ENCODE assay signal across 26 cellular contexts in the genomic region with DNA sequence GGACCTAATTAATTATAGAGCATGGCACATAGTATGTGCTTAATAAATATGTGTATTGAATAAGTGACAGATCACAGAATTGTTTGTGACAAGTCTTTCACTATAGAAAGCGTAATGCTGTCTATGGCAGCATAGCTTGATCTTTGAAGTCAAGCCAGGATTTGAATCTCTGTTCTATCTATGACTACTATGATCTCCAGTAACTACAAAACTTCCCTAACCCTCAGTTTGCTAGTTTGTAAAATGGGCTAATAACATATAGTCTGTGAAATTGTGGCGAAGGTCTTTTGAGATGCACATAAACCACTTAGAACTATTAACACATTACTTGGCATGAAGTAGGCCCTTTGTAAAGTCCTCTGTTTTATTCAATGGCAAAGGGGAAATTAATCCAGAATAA. TPM values are rescaled to one million over a fixed set of nuclear protein-coding genes. Genes with fewer than 3 reads are reported as not detected.
A peak's percentile ranks its signal among the peaks of the same experiment; 100 is the strongest.
DNase-seq lines count a peak whose midpoint lies in the region; ATAC-seq and TF ChIP-seq lines count a peak whose summit lies in the region.
"Had no signal": no experiment of that assay in that cellular context is flagged by ENCODE, and none has a peak within 500 bp of the region (broad histone marks: within the 10 kb centered on the region; RNA-seq: fewer than 3 reads in every experiment).

No MANE protein-coding gene starts in this region.

- H3K36me3 Mint-ChIP-seq in HFFc6 (ENCODE audit: low read depth): peaks cover 5% of the 10 kb centered on the region
- H3K36me3 Mint-ChIP-seq: CD4-positive, alpha-beta memory T cell; naive thymus-derived CD4-positive, alpha-beta T cell had no signal

- TF ChIP-seq CTCF in HFFc6 (IDR thresholded peaks at IDR 0.05): no peak
- TF ChIP-seq CTCF in foreskin keratinocyte (conservative IDR thresholded peaks at IDR 0.05): no peak

- H3K4me3 Mint-ChIP-seq in HFFc6: peak overlapping the region; percentile 81; the same call in 1 of the 2 replicates
- H3K4me3 Mint-ChIP-seq: activated naive CD4-positive, alpha-beta T cell treated with anti-CD3 and anti-CD28 coated beads for 36 hours; CD4-positive, alpha-beta memory T cell; endodermal cell; naive thymus-derived CD4-positive, alpha-beta T cell; stimulated activated naive CD8-positive, alpha-beta T cell treated with anti-CD3 and anti-CD28 coated beads, Interleukin-15, Interleukin-2, amounts not matched to agents 100 ng/mL and 50 ng/mL, for 24 hours had no signal

- H3K27me3 ChIP-seq in foreskin keratinocyte (no peaks in the 10 kb centered on the region), skeletal muscle tissue (ENCODE audit: control insufficient read depth in 3 of 3, insufficient read depth in 3 of 3, low read length in 3 of 3) (no peaks in the 10 kb centered on the region)
- H3K27me3 ChIP-seq: tibial artery had no signal

- H3K4me3 ChIP-seq in skeletal muscle tissue (ENCODE audit: low read length in 3 of 3): no peak overlapping the region
- H3K4me3 ChIP-seq: tibial artery had no signal

- H3K9me3 Mint-ChIP-seq in HFFc6: peaks cover 3% of the 10 kb centered on the region; the same call in 1 of the 2 replicates
- H3K9me3 Mint-ChIP-seq: activated naive CD4-positive, alpha-beta T cell treated with anti-CD3 and anti-CD28 coated beads for 36 hours; CD4-positive, alpha-beta memory T cell; naive thymus-derived CD4-positive, alpha-beta T cell; stimulated activated naive CD8-positive, alpha-beta T cell treated with anti-CD3 and anti-CD28 coated beads, Interleukin-15, Interleukin-2, amounts not matched to agents 100 ng/mL and 50 ng/mL, for 24 hours had no signal

- H3K27ac Mint-ChIP-seq in HFFc6: peak overlapping the region; percentile 99
- H3K27ac Mint-ChIP-seq: activated naive CD4-positive, alpha-beta T cell treated with anti-CD3 and anti-CD28 coated beads for 36 hours; CD4-positive, alpha-beta memory T cell; endodermal cell; naive thymus-derived CD4-positive, alpha-beta T cell; stimulated activated naive CD8-positive, alpha-beta T cell treated with anti-CD3 and anti-CD28 coated beads, Interleukin-15, Interleukin-2, amounts not matched to agents 100 ng/mL and 50 ng/mL, for 24 hours had no signal

- no peaks in the 10 kb centered on the region for H3K27me3 Mint-ChIP-seq in HFFc6 (ENCODE audit: insufficient read depth)

- H3K27ac ChIP-seq in foreskin keratinocyte (peak overlapping the region; percentile 75), skeletal muscle tissue (ENCODE audit: low read depth, low read length) (peak overlapping the region; percentile 84)

- no peaks in the 10 kb centered on the region for H3K36me3 ChIP-seq in skeletal muscle tissue (ENCODE audit: control insufficient read depth in 3 of 3, insufficient read depth in 3 of 3, low read length in 3 of 3)
- H3K36me3 ChIP-seq: tibial artery had no signal

- peaks cover 24% of the 10 kb centered on the region for H3K4me1 ChIP-seq in foreskin keratinocyte
- H3K4me1 ChIP-seq in skeletal muscle tissue (ENCODE audit: control insufficient read depth in 3 of 3, insufficient read depth in 3 of 3, low read length in 3 of 3): peaks cover 10 to 18% (median 16%) of the 10 kb centered on the region in 3 donors

- no peak for ATAC-seq in foreskin keratinocyte
- no peak for ATAC-seq in HG02798 (IDR thresholded peaks at IDR 0.05; ENCODE audit: poor library complexity, unreplicated experiment)
- ATAC-seq: naive thymus-derived CD4-positive, alpha-beta T cell had no signal

- no peak for DNase-seq in HFFc6
- peak; percentile 83 for DNase-seq in RKO (ENCODE audit: low spot score)
- DNase-seq in foreskin keratinocyte: no peak
- no peak for DNase-seq in stimulated activated naive CD4-positive, alpha-beta T cell (lab: John Stamatoyannopoulos, UW)
- no peak for DNase-seq in activated CD4-positive, CD25-positive, alpha-beta regulatory T cell treated with anti-CD3 and anti-CD28 coated beads, Interleukin-2, amount 50 U/mL, for 72 hours
- DNase-seq: activated CD4-positive, alpha-beta T cell treated with anti-CD3 and anti-CD28 coated beads for 48 hours; activated naive CD4-positive, alpha-beta T cell treated with anti-CD3 and anti-CD28 coated beads for 36 hours; activated T-cell treated with anti-CD3 and anti-CD28 coated beads, Interleukin-2, amount 50 U/mL, for 48 hours; AML-193; amniotic stem cell; CD4-positive, alpha-beta memory T cell; cortex of kidney; DMS 273 treated with DMSO at 0.1 percent for 48 hours; endodermal cell; GOT3; Kasumi-1; naive thymus-derived CD4-positive, alpha-beta T cell; NCI-H1694 treated with DMSO at 0.1 percent for 48 hours; NCI-H2171; NCI-H510A treated with DMSO at 0.1 percent for 48 hours; nucleus accumbens; T-helper 2 cell; tibial artery had no signal

- H3K9ac ChIP-seq in skeletal muscle tissue (ENCODE audit: low read depth in 1 of 3, low read length in 3 of 3): no peak overlapping the region

- H3K9me3 ChIP-seq in skeletal muscle tissue (ENCODE audit: control insufficient read depth in 3 of 3, low read length in 3 of 3): no peaks in the 10 kb centered on the region
- H3K9me3 ChIP-seq: tibial artery had no signal

- H3K4me1 Mint-ChIP-seq in HFFc6 (ENCODE audit: low read depth): peaks cover 50% of the 10 kb centered on the region

RNA-seq across cellular contexts. Expression of gene FHL2, which starts 4.0 kb away (rescaled TPM):
- 100 to 1,000 TPM; 211 to 281 (median 243) TPM for total RNA-seq in HFFc6 (2021; fragmentation: NEBNext Ultra II Directional; extraction: Animal tissue kit (Norgen Biotek cat#: 25700))
- total RNA-seq in foreskin keratinocyte: 85.9 and 110 TPM in 2 replicates
- 92.7 and 112 TPM in 2 replicates for polyA plus RNA-seq in foreskin keratinocyte
- 66.3 TPM for total RNA-seq in skeletal muscle tissue
